9 cellular contexts compared by ENCODE assay signal in the genomic region with DNA sequence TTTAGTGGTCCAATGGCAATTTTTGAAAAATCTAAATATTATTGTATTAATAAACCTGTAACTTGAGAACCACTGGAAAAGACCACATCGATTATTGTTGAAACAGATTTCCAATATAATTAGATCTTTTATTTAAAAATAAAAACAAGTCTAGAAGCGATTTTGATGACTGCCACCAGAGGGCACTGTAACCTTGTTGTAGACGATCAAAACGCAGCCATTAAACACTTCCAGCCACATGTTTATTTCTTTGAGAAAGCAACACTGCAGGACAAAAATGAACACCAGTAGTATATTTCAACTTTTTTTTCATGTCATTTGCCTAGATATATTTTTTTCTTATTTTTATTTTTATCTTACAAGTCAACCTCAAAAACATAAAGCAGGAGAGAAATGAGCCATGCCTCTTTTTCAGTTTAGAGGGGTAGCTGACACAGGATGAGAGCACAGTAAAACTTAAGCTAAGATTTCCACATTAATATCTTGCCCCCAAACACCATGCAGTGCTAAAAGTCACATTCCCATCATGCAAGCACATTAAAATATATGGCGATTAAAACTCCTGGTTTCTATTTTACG.
DNase-seq lines count a peak whose midpoint lies in the region; ATAC-seq, FAIRE-seq and TF ChIP-seq lines count a peak whose summit lies in the region.
"Had no signal": no experiment of that assay in that cellular context is flagged by ENCODE, and none has a peak within 500 bp of the region (broad histone marks: within the 10 kb centered on the region; RNA-seq: fewer than 3 reads in every experiment).

No MANE protein-coding gene starts in this region.

- peak; percentile 60 for TF ChIP-seq CTCF in AG09309 (IDR thresholded peaks at IDR 0.05; ENCODE audit: control insufficient read depth, insufficient read depth, low read depth, low read length, missing control alignments)
- TF ChIP-seq CTCF in dorsolateral prefrontal cortex (IDR thresholded peaks at IDR 0.05 in 54 of 56, conservative IDR thresholded peaks at IDR 0.05 in 2 of 56; ENCODE audit: low read depth in 1 of 56, partially characterized antibody in 56 of 56), result peak; percentile 78 to 99 (median 92)
- peak; percentile 79 for TF ChIP-seq CTCF in thoracic aorta (IDR thresholded peaks at IDR 0.05)

- H3K36me3 ChIP-seq in thoracic aorta, result no peaks in the 10 kb centered on the region

- FAIRE-seq in GM19239 (lab: Jason Lieb, UNC), result peak; percentile 89

- no peaks in the 10 kb centered on the region for H3K9me3 Mint-ChIP-seq in naive thymus-derived CD8-positive, alpha-beta T cell
- H3K9me3 Mint-ChIP-seq: stimulated activated effector memory CD8-positive, alpha-beta T cell treated with anti-CD3 and anti-CD28 coated beads, Interleukin-12 subunit alpha, Interleukin-12 subunit beta, amount 100 ng/mL, for 72 hours had no signal

- H3K4me3 ChIP-seq in AG09309 (ENCODE audit: control insufficient read depth, low read depth, low read length) (no peak overlapping the region), dorsolateral prefrontal cortex (peak overlapping the region in 9 of 59 donors; percentile 0 to 32 (median 17)), thoracic aorta (no peak overlapping the region)

- peak overlapping the region; percentile 24 to 94 (median 86) for H3K27ac Mint-ChIP-seq in naive thymus-derived CD8-positive, alpha-beta T cell
- H3K27ac Mint-ChIP-seq: stimulated activated effector memory CD8-positive, alpha-beta T cell treated with anti-CD3 and anti-CD28 coated beads, Interleukin-12 subunit alpha, Interleukin-12 subunit beta, amount 100 ng/mL, for 72 hours had no signal

- no peaks in the 10 kb centered on the region for H3K27me3 Mint-ChIP-seq in naive thymus-derived CD8-positive, alpha-beta T cell

- no peaks in the 10 kb centered on the region for H3K9me3 ChIP-seq in thoracic aorta

- H3K4me1 ChIP-seq in thoracic aorta (ENCODE audit: control insufficient read depth in 1 of 2, low read depth in 2 of 2), result peaks cover 0 to 2% of the 10 kb centered on the region in 2 donors

- DNase-seq in AG09309 (ENCODE audit: low read depth) (peak; percentile 47), GM19239 (ENCODE audit: insufficient read length, low spot score) (no peak), NCI-H460 (ENCODE audit: extremely low read depth, low read depth) (peak; percentile 47), dorsolateral prefrontal cortex (peak in 5 of 10 donors; percentile 34 to 76 (median 59)), thoracic aorta (ENCODE audit: low spot score) (no peak)
- peak; percentile 62 for DNase-seq in activated CD4-positive, alpha-beta T cell treated with anti-CD3 and anti-CD28 coated beads, Interleukin-2, amount 50 U/mL, for 1 hour
- peak; percentile 36 to 82 (median 63) for DNase-seq in naive thymus-derived CD8-positive, alpha-beta T cell

- peaks cover 0 to 12% (median 5%) of the 10 kb centered on the region in 3 donors for H3K36me3 Mint-ChIP-seq in naive thymus-derived CD8-positive, alpha-beta T cell

- H3K27ac ChIP-seq in dorsolateral prefrontal cortex, result peak overlapping the region in 2 of 59 donors; percentile 31 to 67
- H3K27ac ChIP-seq in thoracic aorta, result no peak overlapping the region

- peaks cover 26 to 56% (median 50%) of the 10 kb centered on the region in 4 donors for H3K4me1 Mint-ChIP-seq in naive thymus-derived CD8-positive, alpha-beta T cell

- intact Hi-C loops in dorsolateral prefrontal cortex (cut with DNase I), result loop anchor here (5.0 to 10.0 kb wide), 6 partner anchors 220 to 578 kb away; a partner anchor contains a TSS

- H3K4me3 Mint-ChIP-seq in naive thymus-derived CD8-positive, alpha-beta T cell, result peak overlapping the region in 2 of 10 donors; percentile 5 to 15
- H3K4me3 Mint-ChIP-seq: stimulated activated effector memory CD8-positive, alpha-beta T cell treated with anti-CD3 and anti-CD28 coated beads, Interleukin-12 subunit alpha, Interleukin-12 subunit beta, amount 100 ng/mL, for 72 hours had no signal

- POLR2A ChIA-PET in naive thymus-derived CD8-positive, alpha-beta T cell (lab: Charles Lee), result interaction anchor here (1.0 kb wide), 1 partner anchor 122 kb away, joined by 7 read pairs; no protein-coding TSS in a partner anchor

- ATAC-seq in naive thymus-derived CD8-positive, alpha-beta T cell, result no peak
- ATAC-seq in thoracic aorta (ENCODE audit: insufficient number of reproducible peaks, low FRiP score, low read depth) (no peak), HG03139 (IDR thresholded peaks at IDR 0.05; ENCODE audit: unreplicated experiment) (no peak)
- ATAC-seq: stimulated activated effector memory CD8-positive, alpha-beta T cell treated with anti-CD3 and anti-CD28 coated beads, Interleukin-12 subunit alpha, Interleukin-12 subunit beta, amount 100 ng/mL, for 72 hours had no signal

- H3K27me3 ChIP-seq in dorsolateral prefrontal cortex, result peaks cover 0 to 4% (median 0%) of the 10 kb centered on the region in 45 donors
- H3K27me3 ChIP-seq in thoracic aorta (replicated peaks; ENCODE audit: insufficient read depth), result no peaks in the 10 kb centered on the region

Comparison
In these comparisons a context has a peak if more than half of its experiments do, and no peak if none do; other contexts are left out.
1. DNase-seq: peak in AG09309 (single experiment), NCI-H460 (single experiment), activated CD4-positive, alpha-beta T cell treated with anti-CD3 and anti-CD28 coated beads, Interleukin-2, amount 50 U/mL, for 1 hour (single experiment) and naive thymus-derived CD8-positive, alpha-beta T cell (10 of 10); none in GM19239 (single experiment) and thoracic aorta (single experiment).
2. Peak in every context shown above with its lines, with median percentiles within 50 percentile points of each other: CTCF ChIP-seq.